ENCODE assay signal across 33 cellular contexts in genomic region chr21:29624776-29625175, GRCh38.
"Had no signal": no experiment of that assay in that cellular context is flagged by ENCODE, and none has a peak within 500 bp of the region (broad histone marks: within the 10 kb centered on the region; RNA-seq: fewer than 3 reads in every experiment).

No MANE protein-coding gene starts in this region.

- ATAC-seq: activated CD8-positive, alpha-beta T cell treated with anti-CD3 and anti-CD28 coated beads for 36 hours; activated naive CD4-positive, alpha-beta T cell treated with anti-CD3 and anti-CD28 coated beads, Interleukin-2, amount 50 U/mL, for 72 hours; activated T-cell treated with anti-CD3 and anti-CD28 coated beads, Interleukin-2, amount 50 U/mL, for 4 hours; activated T-cell treated with anti-CD3 and anti-CD28 coated beads, Interleukin-2, amount 50 U/mL, for 72 hours; activated T-helper 17 cell treated with anti-CD3 and anti-CD28 coated beads, Interleukin-2, amount 50 U/mL, for 72 hours had no signal

- H3K27me3 ChIP-seq: adrenal gland, cardiac muscle cell had no signal

- FAIRE-seq: astrocyte, bronchial epithelial cell, TTC549 had no signal

- H3K36me3 ChIP-seq: adrenal gland, cardiac muscle cell had no signal

- H3K27ac ChIP-seq: adrenal gland, cardiac muscle cell, VCaP had no signal

- H3K9me3 ChIP-seq: adrenal gland had no signal

- H3K4me3 ChIP-seq: adrenal gland, cardiac muscle cell had no signal

- DNase-seq: activated B cell treated with CpG ODN at 0.5 μM for 24 hours; activated CD4-positive, alpha-beta memory T cell treated with anti-CD3 and anti-CD28 coated beads for 36 hours; activated CD4-positive, alpha-beta T cell treated with anti-CD3 and anti-CD28 coated beads for 4 hours; activated CD4-positive, alpha-beta T cell treated with anti-CD3 and anti-CD28 coated beads, Interleukin-2, amount 10 ng/mL, durations not matched to agents 24 days and 14 days; activated CD4-positive, alpha-beta T cell treated with anti-CD3 and anti-CD28 coated beads, Interleukin-2, amount 50 U/mL, for 1 hour; activated CD4-positive, alpha-beta T cell treated with anti-CD3 and anti-CD28 coated beads, Interleukin-2, amount 50 U/mL, for 4 hours; activated CD4-positive, CD25-positive, alpha-beta regulatory T cell treated with anti-CD3 and anti-CD28 coated beads, Interleukin-2, amount 50 U/mL, for 72 hours; activated CD8-positive, alpha-beta memory T cell treated with anti-CD3 and anti-CD28 coated beads, Interleukin-2, amount 50 U/mL, for 4 hours; activated CD8-positive, alpha-beta T cell treated with anti-CD3 and anti-CD28 coated beads for 36 hours; activated effector memory CD4-positive, alpha-beta T cell treated with anti-CD3 and anti-CD28 coated beads, Interleukin-2, amount 50 U/mL, for 16 hours; activated gamma-delta T cell treated with Interleukin-2 at 50 U/mL for 16 hours; activated naive CD4-positive, alpha-beta T cell; activated naive CD4-positive, alpha-beta T cell treated with anti-CD3 and anti-CD28 coated beads for 36 hours; activated naive CD4-positive, alpha-beta T cell treated with anti-CD3 and anti-CD28 coated beads, Interleukin-2, amount 50 U/mL, for 16 hours; activated naive CD8-positive, alpha-beta T cell treated with anti-CD3 and anti-CD28 coated beads for 36 hours; activated T-cell treated with anti-CD3 and anti-CD28 coated beads for 4 hours; activated T-cell treated with anti-CD3 and anti-CD28 coated beads, Interleukin-2, amount 50 U/mL, for 1 hour; activated T-cell treated with anti-CD3 and anti-CD28 coated beads, Interleukin-2, amount 50 U/mL, for 4 hours; activated T-cell treated with anti-CD3 and anti-CD28 coated beads, Interleukin-2, amount 50 U/mL, for 72 hours; adrenal gland; amniotic stem cell; aorta; caudate nucleus; T-helper 1 cell; T-helper 2 cell; T-helper 9 cell had no signal

- H3K4me1 ChIP-seq: adrenal gland had no signal
